Comparison of ENCODE assay signal across 8 cellular contexts in genomic region chr14:23550827-23551265, GRCh38. TPM values are rescaled to one million over a fixed set of nuclear protein-coding genes. Genes with fewer than 3 reads are reported as not detected.
A peak's percentile ranks its signal among the peaks of the same experiment; 100 is the strongest.
DNase-seq lines count a peak whose midpoint lies in the region; ATAC-seq and TF ChIP-seq lines count a peak whose summit lies in the region.

No MANE protein-coding gene starts in this region.

- ATAC-seq in GM21390 (IDR thresholded peaks at IDR 0.05; ENCODE audit: unreplicated experiment): no peak

- no peak for TF ChIP-seq CTCF in choroid plexus epithelial cell (conservative IDR thresholded peaks at IDR 0.05; ENCODE audit: low read depth, low read length)

- no peaks in the 10 kb centered on the region for H3K9me3 ChIP-seq in mononuclear cell (ENCODE audit: low read depth, low read length)

- H3K4me3 ChIP-seq in ACC112 (ENCODE audit: low read depth, low read length) (peak overlapping the region; percentile 83), choroid plexus epithelial cell (ENCODE audit: low read depth, low read length) (peak overlapping the region; percentile 59), mononuclear cell (ENCODE audit: low read length) (peak overlapping the region; percentile 64)

- TF ChIP-seq EP300 in Ishikawa (IDR thresholded peaks at IDR 0.05; ENCODE audit: borderline replicate concordance): no peak

- H3K36me3 ChIP-seq in ACC112 (ENCODE audit: insufficient read depth, low read length): no peaks in the 10 kb centered on the region

- TF ChIP-seq RAD21 in Ishikawa (IDR thresholded peaks at IDR 0.05; ENCODE audit: low read depth): no peak

- H3K27ac ChIP-seq in ACC112 (ENCODE audit: low read depth, low read length): no peak overlapping the region

- H3K27me3 ChIP-seq in ACC112 (ENCODE audit: insufficient read depth, low read length) (peaks cover 21% of the 10 kb centered on the region; the same call in 1 of the 2 replicates), mononuclear cell (ENCODE audit: insufficient read depth, low read length) (no peaks in the 10 kb centered on the region)

- no peak for DNase-seq in choroid plexus epithelial cell (ENCODE audit: low read depth)
- DNase-seq in inferior parietal cortex (ENCODE audit: extremely low spot score): no peak
- DNase-seq in RPMI8226: no peak
- no peak for DNase-seq in activated CD4-positive, alpha-beta T cell treated with anti-CD3 and anti-CD28 coated beads for 48 hours

- H3K79me2 ChIP-seq in ACC112 (ENCODE audit: control insufficient read depth, insufficient read depth, low read length, unreplicated experiment): no peaks in the 10 kb centered on the region

- peak overlapping the region; percentile 96 for H2AFZ ChIP-seq in ACC112 (ENCODE audit: low read length, unreplicated experiment)

- H3K4me1 ChIP-seq in ACC112 (ENCODE audit: control insufficient read depth, insufficient read depth, low read length, unreplicated experiment) (peaks cover 5% of the 10 kb centered on the region), mononuclear cell (ENCODE audit: insufficient read depth, low read length) (peaks cover 20% of the 10 kb centered on the region)

TF ChIP-seq in Ishikawa, 13 proteins besides CTCF, POLR2A, EP300 and RAD21:
- TF ChIP-seq EGR1 (IDR thresholded peaks at IDR 0.05): peak; percentile 41; the same call in 1 of the 2 replicates
- TF ChIP-seq, protein P1, sequence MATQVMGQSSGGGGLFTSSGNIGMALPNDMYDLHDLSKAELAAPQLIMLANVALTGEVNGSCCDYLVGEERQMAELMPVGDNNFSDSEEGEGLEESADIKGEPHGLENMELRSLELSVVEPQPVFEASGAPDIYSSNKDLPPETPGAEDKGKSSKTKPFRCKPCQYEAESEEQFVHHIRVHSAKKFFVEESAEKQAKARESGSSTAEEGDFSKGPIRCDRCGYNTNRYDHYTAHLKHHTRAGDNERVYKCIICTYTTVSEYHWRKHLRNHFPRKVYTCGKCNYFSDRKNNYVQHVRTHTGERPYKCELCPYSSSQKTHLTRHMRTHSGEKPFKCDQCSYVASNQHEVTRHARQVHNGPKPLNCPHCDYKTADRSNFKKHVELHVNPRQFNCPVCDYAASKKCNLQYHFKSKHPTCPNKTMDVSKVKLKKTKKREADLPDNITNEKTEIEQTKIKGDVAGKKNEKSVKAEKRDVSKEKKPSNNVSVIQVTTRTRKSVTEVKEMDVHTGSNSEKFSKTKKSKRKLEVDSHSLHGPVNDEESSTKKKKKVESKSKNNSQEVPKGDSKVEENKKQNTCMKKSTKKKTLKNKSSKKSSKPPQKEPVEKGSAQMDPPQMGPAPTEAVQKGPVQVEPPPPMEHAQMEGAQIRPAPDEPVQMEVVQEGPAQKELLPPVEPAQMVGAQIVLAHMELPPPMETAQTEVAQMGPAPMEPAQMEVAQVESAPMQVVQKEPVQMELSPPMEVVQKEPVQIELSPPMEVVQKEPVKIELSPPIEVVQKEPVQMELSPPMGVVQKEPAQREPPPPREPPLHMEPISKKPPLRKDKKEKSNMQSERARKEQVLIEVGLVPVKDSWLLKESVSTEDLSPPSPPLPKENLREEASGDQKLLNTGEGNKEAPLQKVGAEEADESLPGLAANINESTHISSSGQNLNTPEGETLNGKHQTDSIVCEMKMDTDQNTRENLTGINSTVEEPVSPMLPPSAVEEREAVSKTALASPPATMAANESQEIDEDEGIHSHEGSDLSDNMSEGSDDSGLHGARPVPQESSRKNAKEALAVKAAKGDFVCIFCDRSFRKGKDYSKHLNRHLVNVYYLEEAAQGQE (IDR thresholded peaks at IDR 0.05; ENCODE audit: low read depth): no peak

RNA-seq across cellular contexts. Expression of gene ZFHX2, which starts 0.7 kb away (rescaled TPM):
- under 0.01 TPM for total RNA-seq in mononuclear cell

RNA-seq across cellular contexts. Expression of gene THTPA, which starts 5.2 kb away (rescaled TPM):
- 11.5 TPM for total RNA-seq in mononuclear cell

RNA-seq across cellular contexts. Expression of gene AP1G2, which starts 16.7 kb away (rescaled TPM):
- total RNA-seq in mononuclear cell: 53.1 TPM

RNA-seq across cellular contexts. Expression of gene JPH4, which starts 27.7 kb away (rescaled TPM):
- not detected for total RNA-seq in mononuclear cell
